In the genomic region with DNA sequence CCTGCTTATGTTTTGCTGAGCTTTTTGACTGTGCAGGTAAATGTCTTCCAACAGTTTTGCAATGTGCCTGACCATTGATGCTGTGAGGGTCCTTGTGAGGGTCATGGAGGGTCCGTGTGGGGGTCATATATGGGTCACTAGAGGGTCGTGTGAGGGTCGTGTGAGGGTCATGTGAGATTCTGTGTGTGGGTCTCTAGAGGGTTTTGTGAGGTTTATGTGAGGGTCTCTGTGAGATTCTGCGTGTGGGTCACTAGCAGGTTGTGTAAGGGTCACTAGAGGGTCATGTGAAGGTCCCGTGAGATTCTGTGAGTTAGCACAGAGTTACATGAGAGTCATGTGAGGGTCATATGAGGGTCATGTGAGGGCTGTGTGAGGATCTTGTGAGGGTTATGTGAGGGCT, we compare ENCODE assay signal across 21 cellular contexts.
DNase-seq lines count a peak whose midpoint lies in the region; ATAC-seq and TF ChIP-seq lines count a peak whose summit lies in the region.
"Had no signal": no experiment of that assay in that cellular context is flagged by ENCODE, and none has a peak within 500 bp of the region (broad histone marks: within the 10 kb centered on the region; RNA-seq: fewer than 3 reads in every experiment).

No MANE protein-coding gene starts in this region.

- ATAC-seq in activated CD8-positive, alpha-beta memory T cell treated with anti-CD3 and anti-CD28 coated beads, Interleukin-2, amount 10 ng/mL, durations not matched to agents 7 days and 5 days = no peak
- ATAC-seq in lung (ENCODE audit: insufficient read depth, low FRiP score) = no peak
- ATAC-seq: A549; CD8-positive, alpha-beta T cell had no signal

- BruUV-seq in Caco-2 (replicated peaks; lab: Mats Ljungman, UMichigan) = no TSS peak

- H3K4me3 Mint-ChIP-seq in activated CD8-positive, alpha-beta memory T cell treated with anti-CD3 and anti-CD28 coated beads, Interleukin-2, amount 10 ng/mL, durations not matched to agents 7 days and 5 days = no peak overlapping the region
- H3K4me3 Mint-ChIP-seq in Caco-2 (ENCODE audit: unreplicated experiment) = no peak overlapping the region
- H3K4me3 Mint-ChIP-seq: B cell; CD4-positive, alpha-beta T cell; CD8-positive, alpha-beta T cell had no signal

- TF ChIP-seq POLR2A in sigmoid colon (IDR thresholded peaks at IDR 0.05) (no peak), testis (IDR thresholded peaks at IDR 0.05) (no peak)

- H3K27me3 Mint-ChIP-seq in activated CD8-positive, alpha-beta memory T cell treated with anti-CD3 and anti-CD28 coated beads, Interleukin-2, amount 10 ng/mL, durations not matched to agents 7 days and 5 days = peaks cover 5% of the 10 kb centered on the region
- peaks cover 11% of the 10 kb centered on the region for H3K27me3 Mint-ChIP-seq in Caco-2 (ENCODE audit: insufficient read depth, unreplicated experiment)

- no peak overlapping the region for H3K27ac ChIP-seq in lung (ENCODE audit: low read depth in 1 of 2, low read length in 1 of 2)
- H3K27ac ChIP-seq in sigmoid colon = no peak overlapping the region
- H3K27ac ChIP-seq in testis = no peak overlapping the region
- H3K27ac ChIP-seq: 22Rv1; A549; BLaER1 treated with 17β-estradiol and CSF1 and Interleukin-3, amounts not matched to agents 10 nM and 100 nM; C4-2B had no signal

- intact Hi-C loops in sigmoid colon (cut with DNase I) (no loop called here), testis (cut with DNase I; ENCODE audit: low total_unique reads) (no loop called here), Caco-2 (cut with micrococcal nuclease; ENCODE audit: unreplicated experiment) (no loop called here)

- H3K9me3 Mint-ChIP-seq in activated CD8-positive, alpha-beta memory T cell treated with anti-CD3 and anti-CD28 coated beads, Interleukin-2, amount 10 ng/mL, durations not matched to agents 7 days and 5 days (ENCODE audit: low read depth) = no peaks in the 10 kb centered on the region
- no peaks in the 10 kb centered on the region for H3K9me3 Mint-ChIP-seq in Caco-2 (ENCODE audit: unreplicated experiment)
- H3K9me3 Mint-ChIP-seq: CD4-positive, alpha-beta T cell; CD8-positive, alpha-beta T cell had no signal

- H3K4me1 ChIP-seq in lung (ENCODE audit: control insufficient read depth in 2 of 2, insufficient read depth in 2 of 2, low read length in 2 of 2) (no peaks in the 10 kb centered on the region), sigmoid colon (no peaks in the 10 kb centered on the region), testis (no peaks in the 10 kb centered on the region), Caco-2 (no peaks in the 10 kb centered on the region)
- H3K4me1 ChIP-seq: A549; BLaER1 treated with 17β-estradiol and CSF1 and Interleukin-3, amounts not matched to agents 10 nM and 100 nM had no signal

- no peak overlapping the region for H3K27ac Mint-ChIP-seq in activated CD8-positive, alpha-beta memory T cell treated with anti-CD3 and anti-CD28 coated beads, Interleukin-2, amount 10 ng/mL, durations not matched to agents 7 days and 5 days
- H3K27ac Mint-ChIP-seq in Caco-2 (ENCODE audit: unreplicated experiment) = no peak overlapping the region
- H3K27ac Mint-ChIP-seq: B cell; CD4-positive, alpha-beta T cell; CD8-positive, alpha-beta T cell had no signal

- POLR2A ChIA-PET in Caco-2 (lab: Charles Lee) = no interaction called here

- H3K9me3 ChIP-seq in lung (ENCODE audit: control insufficient read depth in 2 of 2, insufficient read depth in 1 of 2, low read length in 1 of 2) (peaks cover 0 to 8% of the 10 kb centered on the region in 2 donors), sigmoid colon (no peaks in the 10 kb centered on the region), testis (no peaks in the 10 kb centered on the region), Caco-2 (no peaks in the 10 kb centered on the region)
- H3K9me3 ChIP-seq: A549 had no signal

- no peak for TF ChIP-seq EP300 in sigmoid colon (IDR thresholded peaks at IDR 0.05)

- H3K4me1 Mint-ChIP-seq in activated CD8-positive, alpha-beta memory T cell treated with anti-CD3 and anti-CD28 coated beads, Interleukin-2, amount 10 ng/mL, durations not matched to agents 7 days and 5 days = no peaks in the 10 kb centered on the region
- no peaks in the 10 kb centered on the region for H3K4me1 Mint-ChIP-seq in Caco-2 (ENCODE audit: low read depth, unreplicated experiment)
- H3K4me1 Mint-ChIP-seq: B cell had no signal

- H3K36me3 Mint-ChIP-seq in activated CD8-positive, alpha-beta memory T cell treated with anti-CD3 and anti-CD28 coated beads, Interleukin-2, amount 10 ng/mL, durations not matched to agents 7 days and 5 days = no peaks in the 10 kb centered on the region
- H3K36me3 Mint-ChIP-seq in Caco-2 (ENCODE audit: insufficient read depth, unreplicated experiment) = no peaks in the 10 kb centered on the region
- H3K36me3 Mint-ChIP-seq: CD8-positive, alpha-beta T cell had no signal

- H3K27me3 ChIP-seq in lung (ENCODE audit: control insufficient read depth, insufficient read depth) (no peaks in the 10 kb centered on the region), sigmoid colon (no peaks in the 10 kb centered on the region), testis (no peaks in the 10 kb centered on the region), Caco-2 (replicated peaks; ENCODE audit: control insufficient read depth, insufficient read depth, low read length) (no peaks in the 10 kb centered on the region)
- H3K27me3 ChIP-seq: BLaER1 treated with 17β-estradiol and CSF1 and Interleukin-3, amounts not matched to agents 10 nM and 100 nM had no signal

- H3K36me3 ChIP-seq in lung (ENCODE audit: control insufficient read depth in 2 of 2, insufficient read depth in 2 of 2, low read length in 2 of 2) = no peaks in the 10 kb centered on the region
- no peaks in the 10 kb centered on the region for H3K36me3 ChIP-seq in sigmoid colon
- no peaks in the 10 kb centered on the region for H3K36me3 ChIP-seq in testis (ENCODE audit: low read depth, missing control alignments)
- no peaks in the 10 kb centered on the region for H3K36me3 ChIP-seq in Caco-2 (ENCODE audit: control insufficient read depth, insufficient read depth, low read length)
- H3K36me3 ChIP-seq: BLaER1 treated with 17β-estradiol and CSF1 and Interleukin-3, amounts not matched to agents 10 nM and 100 nM had no signal

- H3K4me3 ChIP-seq in lung (no peak overlapping the region), sigmoid colon (no peak overlapping the region), testis (no peak overlapping the region), Caco-2 (ENCODE audit: low read depth, low read length) (no peak overlapping the region)
- H3K4me3 ChIP-seq: A549; BLaER1 treated with 17β-estradiol and CSF1 and Interleukin-3, amounts not matched to agents 10 nM and 100 nM had no signal

- WGBS in lung, 2 donors = 72 to 85% methylated on average over 5 of the region's 5 CpGs
- WGBS in sigmoid colon, 2 donors = 49 to 75% methylated on average over 5 of the region's 5 CpGs
- WGBS in testis, 2 donors = 71 to 77% methylated on average over 5 of the region's 5 CpGs

- no peak for TF ChIP-seq CTCF in lung (IDR thresholded peaks at IDR 0.05; ENCODE audit: control extremely low read depth, extremely low read depth)
- no peak for TF ChIP-seq CTCF in sigmoid colon (IDR thresholded peaks at IDR 0.05)
- TF ChIP-seq CTCF in testis (IDR thresholded peaks at IDR 0.05) = no peak
- no peak for TF ChIP-seq CTCF in Caco-2 (IDR thresholded peaks at IDR 0.05; ENCODE audit: insufficient read depth in 1 of 2, low read depth in 1 of 2, low read length in 1 of 2, severe bottlenecking in 1 of 2, unreplicated experiment in 1 of 2)

- peak; percentile 34 for DNase-seq in activated CD8-positive, alpha-beta memory T cell treated with anti-CD3 and anti-CD28 coated beads, Interleukin-2, amount 10 ng/mL, durations not matched to agents 7 days and 5 days
- DNase-seq in activated CD8-positive, alpha-beta memory T cell treated with anti-CD3 and anti-CD28 coated beads, Interleukin-2, amount 50 U/mL, for 4 hours = no peak
- peak; percentile 3 for DNase-seq in lung (ENCODE audit: low spot score)
- peak; percentile 22 for DNase-seq in sigmoid colon
- peak; percentile 5 for DNase-seq in ureter (ENCODE audit: low spot score)
- no peak for DNase-seq in NCI-H1417 treated with DMSO at 0.1 percent for 48 hours (lab: John Stamatoyannopoulos, UW)
- DNase-seq in testis = no peak
- no peak for DNase-seq in Caco-2
- DNase-seq: AML-193; CD4-positive, alpha-beta T cell; CD8-positive, alpha-beta T cell; DMS 273 treated with DMSO at 0.1 percent for 48 hours; DMS153; DMS53; DMS79; GF-D8 had no signal

- CTCF ChIA-PET in activated CD8-positive, alpha-beta memory T cell treated with anti-CD3 and anti-CD28 coated beads, Interleukin-2, amount 10 ng/mL, durations not matched to agents 7 days and 5 days (lab: Charles Lee) = no interaction called here
- CTCF ChIA-PET in Caco-2 (lab: Charles Lee) = no interaction called here

Comparison
In these comparisons a context has a peak if more than half of its experiments do, and no peak if none do; other contexts are left out.
1. DNase-seq: peak in activated CD8-positive, alpha-beta memory T cell treated with anti-CD3 and anti-CD28 coated beads, Interleukin-2, amount 10 ng/mL, durations not matched to agents 7 days and 5 days (single experiment), lung (single experiment), sigmoid colon (single experiment) and ureter (single experiment); none in activated CD8-positive, alpha-beta memory T cell treated with anti-CD3 and anti-CD28 coated beads, Interleukin-2, amount 50 U/mL, for 4 hours (single experiment), NCI-H1417 treated with DMSO at 0.1 percent for 48 hours (single experiment), testis (single experiment) and Caco-2 (0 of 2).